In the genomic region with DNA sequence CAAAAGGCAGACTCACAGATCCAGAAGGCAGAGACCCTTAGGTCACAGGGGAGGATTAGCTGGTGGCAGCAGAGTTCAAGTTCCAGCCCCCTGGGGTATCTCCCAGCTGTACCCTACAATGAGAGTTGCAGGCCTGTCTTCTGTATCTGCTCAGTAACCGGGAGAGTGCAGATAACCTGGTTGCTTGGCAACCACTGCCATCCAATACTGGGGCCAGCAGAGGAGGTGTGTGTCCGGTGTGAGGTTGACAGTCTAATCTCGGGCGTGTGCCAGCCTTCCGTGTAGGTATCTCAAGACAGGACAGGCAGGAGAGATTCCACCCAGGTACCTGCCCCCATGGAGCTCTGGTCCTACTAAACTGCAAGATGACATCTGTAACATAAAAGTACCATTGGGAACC, we compare ENCODE assay signal across 22 cellular contexts. TPM values are rescaled to one million over a fixed set of nuclear protein-coding genes. Genes with fewer than 3 reads are reported as not detected.
DNase-seq lines count a peak whose midpoint lies in the region; ATAC-seq and TF ChIP-seq lines count a peak whose summit lies in the region.
"Had no signal": no experiment of that assay in that cellular context is flagged by ENCODE, and none has a peak within 500 bp of the region (broad histone marks: within the 10 kb centered on the region; RNA-seq: fewer than 3 reads in every experiment).

No MANE protein-coding gene starts in this region.

- no peak overlapping the region for H2BK12ac ChIP-seq in trophoblast cell (ENCODE audit: low read length)

- peaks cover 0 to 47% (median 24%) of the 10 kb centered on the region in 12 donors for H3K4me1 ChIP-seq in heart left ventricle
- no peaks in the 10 kb centered on the region for H3K4me1 ChIP-seq in trophoblast cell (ENCODE audit: control insufficient read depth in 1 of 2, insufficient read depth in 2 of 2, low read length in 2 of 2)
- H3K4me1 ChIP-seq: HAP-1, neural progenitor cell had no signal

- H3K23ac ChIP-seq in trophoblast cell (ENCODE audit: low read length), result no peak overlapping the region

- intact Hi-C loops in heart left ventricle (cut with DNase I) (no loop called here), natural killer cell (cut with micrococcal nuclease) (loop anchor here (10.0 kb wide), 1 partner anchor 50 kb away; no protein-coding TSS in a partner anchor)

- H3K27me3 ChIP-seq in heart left ventricle, result no peaks in the 10 kb centered on the region
- no peaks in the 10 kb centered on the region for H3K27me3 ChIP-seq in trophoblast cell (ENCODE audit: insufficient read depth, low read length)
- H3K27me3 ChIP-seq: neural progenitor cell had no signal

- H3K27ac Mint-ChIP-seq in natural killer cell, result peak overlapping the region; percentile 73 to 96
- H3K27ac Mint-ChIP-seq: activated naive CD4-positive, alpha-beta T cell treated with anti-CD3 and anti-CD28 coated beads for 36 hours; neural progenitor cell had no signal

- peaks cover 0 to 14% (median 0%) of the 10 kb centered on the region in 12 donors for H3K9me3 ChIP-seq in heart left ventricle
- H3K9me3 ChIP-seq in trophoblast cell (ENCODE audit: insufficient read depth, low read depth, low read length), result no peaks in the 10 kb centered on the region
- H3K9me3 ChIP-seq: prostate gland had no signal

- H3K4me3 Mint-ChIP-seq in natural killer cell, result peak overlapping the region; percentile 17
- H3K4me3 Mint-ChIP-seq: activated naive CD4-positive, alpha-beta T cell treated with anti-CD3 and anti-CD28 coated beads for 36 hours; neural progenitor cell had no signal

- H2AFZ ChIP-seq in trophoblast cell (ENCODE audit: insufficient read depth, low read length, poor library complexity), result no peak overlapping the region
- H2AFZ ChIP-seq: neural progenitor cell had no signal

- ATAC-seq in heart left ventricle, result peak; percentile 45 to 78 (median 66)
- ATAC-seq in natural killer cell, result no peak
- ATAC-seq in GM21526 (IDR thresholded peaks at IDR 0.05; ENCODE audit: low FRiP score, unreplicated experiment), result no peak

- H3K18ac ChIP-seq in trophoblast cell (ENCODE audit: low read length), result no peak overlapping the region

- H3K9ac ChIP-seq in trophoblast cell (ENCODE audit: low read length), result no peak overlapping the region
- H3K9ac ChIP-seq: neural progenitor cell had no signal

- H2BK120ac ChIP-seq in trophoblast cell (ENCODE audit: insufficient read depth, low read length, poor library complexity), result no peak overlapping the region

- H3K79me2 ChIP-seq in trophoblast cell (ENCODE audit: control insufficient read depth, insufficient read depth, low read length, poor library complexity), result no peaks in the 10 kb centered on the region

- H3K27me3 Mint-ChIP-seq in natural killer cell (ENCODE audit: low read depth in 2 of 2), result no peaks in the 10 kb centered on the region

- H3K27ac ChIP-seq in heart left ventricle (peak overlapping the region in 1 of 12 donors; percentile 9), trophoblast cell (ENCODE audit: low read depth, low read length) (no peak overlapping the region)
- H3K27ac ChIP-seq: C4-2B, neural progenitor cell, prostate gland had no signal

- WGBS in heart left ventricle, 4 donors, result 46 to 65% (median 57%) methylated on average over 5 of the region's 5 CpGs
- WGBS in trophoblast cell (ENCODE audit: extremely low coverage, insufficient coverage, insufficient read length), result no CpG with 5 or more reads among the region's 5 CpGs

- no peaks in the 10 kb centered on the region for H3K36me3 Mint-ChIP-seq in natural killer cell
- H3K36me3 Mint-ChIP-seq: neural progenitor cell had no signal

- no peak overlapping the region for H2BK5ac ChIP-seq in trophoblast cell (ENCODE audit: low read depth, low read length, poor library complexity)

- H3K4ac ChIP-seq in trophoblast cell (ENCODE audit: low read depth, low read length), result no peak overlapping the region

- no peak overlapping the region for H4K91ac ChIP-seq in trophoblast cell (ENCODE audit: low read depth, low read length)

- H3K14ac ChIP-seq in trophoblast cell (ENCODE audit: low read length), result no peak overlapping the region

- H3K36me3 ChIP-seq in heart left ventricle, result no peaks in the 10 kb centered on the region
- no peaks in the 10 kb centered on the region for H3K36me3 ChIP-seq in trophoblast cell (ENCODE audit: control insufficient read depth in 1 of 2, insufficient read depth in 2 of 2, low read length in 2 of 2)
- H3K36me3 ChIP-seq: HAP-1, neural progenitor cell, prostate gland had no signal

- H4K8ac ChIP-seq in trophoblast cell (ENCODE audit: low read depth, low read length), result no peak overlapping the region

- no peak overlapping the region for H4K12ac ChIP-seq in trophoblast cell (ENCODE audit: low read depth, low read length)

- H3K4me3 ChIP-seq in heart left ventricle (no peak overlapping the region), trophoblast cell (ENCODE audit: low read depth, low read length) (no peak overlapping the region)
- H3K4me3 ChIP-seq: HAP-1, neural progenitor cell, prostate gland had no signal

- DNase-seq in NCI-H2196 (lab: John Stamatoyannopoulos, UW; ENCODE audit: unreplicated experiment) (peak; percentile 40), NCI-H2196 treated with DMSO at 0.1 percent for 48 hours (lab: John Stamatoyannopoulos, UW; ENCODE audit: unreplicated experiment) (no peak), NCI-H748 (lab: John Stamatoyannopoulos, UW; ENCODE audit: unreplicated experiment) (peak; percentile 75), heart left ventricle (peak in 1 of 5 donors; percentile 41), natural killer cell (no peak), NCI-H1092 (lab: John Stamatoyannopoulos, UW) (no peak), trophoblast cell (no peak)
- DNase-seq: activated CD4-positive, alpha-beta T cell treated with anti-CD3 and anti-CD28 coated beads, Interleukin-2, amount 50 U/mL, for 4 hours; activated naive CD4-positive, alpha-beta T cell treated with anti-CD3 and anti-CD28 coated beads for 36 hours; activated T-cell treated with anti-CD3 and anti-CD28 coated beads, Interleukin-2, amount 50 U/mL, for 1 hour; DMS153; GF-D8; mesenchymal stem cell; NCI-H1436; NCI-H510A; SHP77 treated with DMSO at 0.1 percent for 48 hours; stimulated activated CD4-positive, alpha-beta T cell treated with anti-CD3 and anti-CD28 coated beads, Interleukin-4, amount 100 ng/mL, for 4 hours had no signal

- H3K79me1 ChIP-seq in trophoblast cell (ENCODE audit: low read length), result no peaks in the 10 kb centered on the region

- no peak for TF ChIP-seq POLR2A in heart left ventricle (IDR thresholded peaks at IDR 0.05)

- TF ChIP-seq CTCF in heart left ventricle (IDR thresholded peaks at IDR 0.05) (no peak), natural killer cell (IDR thresholded peaks at IDR 0.05) (no peak)

- H2AK5ac ChIP-seq in trophoblast cell (ENCODE audit: low read length), result no peak overlapping the region

- no peak overlapping the region for H3K4me2 ChIP-seq in trophoblast cell (ENCODE audit: low read length)
- H3K4me2 ChIP-seq: neural progenitor cell had no signal

- H3K4me1 Mint-ChIP-seq in natural killer cell, result peaks cover 90 to 97% of the 10 kb centered on the region in 2 donors

- H3K9me3 Mint-ChIP-seq in natural killer cell, result no peaks in the 10 kb centered on the region

RNA-seq across cellular contexts. Expression of gene TBC1D7, which starts 56.6 kb away (rescaled TPM):
- total RNA-seq in heart left ventricle, result 10 to 100 TPM; 17.0 to 31.9 (median 22.9) TPM
- 10 to 100 TPM; 20.5 to 27.1 TPM for polyA plus RNA-seq in heart left ventricle
- 10 to 100 TPM; 20.1 to 29.7 (median 24.3) TPM for total RNA-seq in natural killer cell
- polyA plus RNA-seq in trophoblast cell (2013), result 32.2 and 33.6 TPM in 2 replicates

Comparison
In these comparisons a context has a peak if more than half of its experiments do, and no peak if none do; other contexts are left out.
1. DNase-seq: peak in NCI-H2196 (single experiment) and NCI-H748 (single experiment); none in NCI-H2196 treated with DMSO at 0.1 percent for 48 hours (single experiment), natural killer cell (single experiment), NCI-H1092 (single experiment) and trophoblast cell (0 of 2).
2. ATAC-seq: peak in heart left ventricle (4 of 4); none in natural killer cell (0 of 3) and GM21526 (single experiment).